In genomic region chr7:132035517-132036362, GRCh38 we compare ENCODE assay signal across 18 cellular contexts.
DNase-seq lines count a peak whose midpoint lies in the region; ATAC-seq and TF ChIP-seq lines count a peak whose summit lies in the region.
"Had no signal": no experiment of that assay in that cellular context is flagged by ENCODE, and none has a peak within 500 bp of the region (broad histone marks: within the 10 kb centered on the region; RNA-seq: fewer than 3 reads in every experiment).

No MANE protein-coding gene starts in this region.

- ATAC-seq in left cardiac atrium (peak; percentile 53 to 60), Right ventricle myocardium inferior (no peak), GM19023 (IDR thresholded peaks at IDR 0.05; ENCODE audit: unreplicated experiment) (no peak)
- ATAC-seq: stimulated activated naive B cell treated with anti-CD40 and anti-IgM and Interleukin-4, amounts not matched to agents 10 μg/mL and 1 μg/mL and 100 μg/mL, for 72 hours had no signal

- WGBS in esophagus squamous epithelium, 2 donors = 51 to 56% methylated on average over 8 to 9 of the region's 9 CpGs

- H3K27me3 ChIP-seq in esophagus squamous epithelium = peaks cover 0 to 44% (median 0%) of the 10 kb centered on the region in 4 donors
- H3K27me3 ChIP-seq: ascending aorta, uterus had no signal

- no peak for TF ChIP-seq CTCF in esophagus squamous epithelium (IDR thresholded peaks at IDR 0.05)

- DNase-seq in left cardiac atrium = no peak
- no peak for DNase-seq in Right ventricle myocardium inferior (ENCODE audit: missing footprints)
- DNase-seq in astrocyte of the hippocampus (ENCODE audit: low read depth, low spot score) = peak; percentile 48
- DNase-seq in medulla oblongata (ENCODE audit: extremely low spot score) = peak; percentile 46
- DNase-seq in NCI-H2081 treated with DMSO at 0.1 percent for 48 hours (lab: John Stamatoyannopoulos, UW) = no peak
- no peak for DNase-seq in esophagus squamous epithelium (lab: John Stamatoyannopoulos, UW)
- DNase-seq in hepatic stellate cell (ENCODE audit: low spot score) = no peak
- DNase-seq: activated CD4-positive, alpha-beta T cell treated with anti-CD3 and anti-CD28 coated beads, Interleukin-2, amount 10 ng/mL, durations not matched to agents 24 days and 14 days; activated naive CD4-positive, alpha-beta T cell treated with Interleukin-2 at 50 U/mL for 16 hours; CD8-positive, alpha-beta memory T cell; cortex of kidney; KBM-7; NCI-H1436; NCI-H524 treated with DMSO at 0.1 percent for 48 hours; stimulated activated naive B cell treated with anti-CD40 and anti-IgM and Interleukin-4, amounts not matched to agents 10 μg/mL and 1 μg/mL and 100 μg/mL, for 72 hours; uterus had no signal

- H3K9me3 ChIP-seq in esophagus squamous epithelium = no peaks in the 10 kb centered on the region
- H3K9me3 ChIP-seq: ascending aorta, uterus had no signal

- TF ChIP-seq POLR2A in esophagus squamous epithelium (IDR thresholded peaks at IDR 0.05) = no peak

- no peak overlapping the region for H3K27ac ChIP-seq in esophagus squamous epithelium
- H3K27ac ChIP-seq: uterus had no signal

- intact Hi-C loops in left cardiac atrium (cut with DNase I) (no loop called here), Right ventricle myocardium inferior (cut with DNase I) (no loop called here), esophagus squamous epithelium (cut with DNase I) (no loop called here)

- H3K4me1 ChIP-seq in esophagus squamous epithelium = peaks cover 0 to 5% (median 0%) of the 10 kb centered on the region in 3 donors
- H3K4me1 ChIP-seq: uterus had no signal

- no peak overlapping the region for H3K4me3 ChIP-seq in esophagus squamous epithelium
- H3K4me3 ChIP-seq: ascending aorta, uterus had no signal

- H3K36me3 ChIP-seq in esophagus squamous epithelium = no peaks in the 10 kb centered on the region
- H3K36me3 ChIP-seq: ascending aorta, uterus had no signal

Comparison
In these comparisons a context has a peak if more than half of its experiments do, and no peak if none do; other contexts are left out.
1. ATAC-seq: peak in left cardiac atrium (2 of 2); none in Right ventricle myocardium inferior (single experiment) and GM19023 (single experiment).
2. DNase-seq: peak in astrocyte of the hippocampus (single experiment) and medulla oblongata (single experiment); none in left cardiac atrium (single experiment), Right ventricle myocardium inferior (single experiment), NCI-H2081 treated with DMSO at 0.1 percent for 48 hours (single experiment), esophagus squamous epithelium (single experiment) and hepatic stellate cell (single experiment).